7 cellular contexts compared by ENCODE assay signal in genomic region chr19:8291333-8291732, GRCh38. TPM values are rescaled to one million over a fixed set of nuclear protein-coding genes. Genes with fewer than 3 reads are reported as not detected.
A peak's percentile ranks its signal among the peaks of the same experiment; 100 is the strongest.
DNase-seq lines count a peak whose midpoint lies in the region; ATAC-seq, FAIRE-seq and TF ChIP-seq lines count a peak whose summit lies in the region.
"Not testable (repeated sequence)": the region's sequence is repeated elsewhere in the genome, so short reads cannot be mapped to it uniquely, and the experiment has no call there.
"Had no signal": no experiment of that assay in that cellular context is flagged by ENCODE, and none has a peak within 500 bp of the region (broad histone marks: within the 10 kb centered on the region; RNA-seq: fewer than 3 reads in every experiment).

No MANE protein-coding gene starts in this region.

- CTCF ChIA-PET in T-cell (lab: Charles Lee) = not testable (repeated sequence)

- H3K9me3 ChIP-seq in heart right ventricle, lower lobe of right lung: not testable (repeated sequence)

- not testable (repeated sequence) for H3K4me3 ChIP-seq in heart right ventricle, lower lobe of right lung

- not testable (repeated sequence) for DNase-seq in GM12891 (ENCODE audit: insufficient read length, low spot score); T-cell; activated naive CD4-positive, alpha-beta T cell treated with anti-CD3 and anti-CD28 coated beads, Interleukin-2, amount 50 U/mL, for 72 hours (ENCODE audit: low spot score in 2 of 2); heart right ventricle; lower lobe of right lung; stimulated activated naive CD8-positive, alpha-beta T cell treated with anti-CD3 and anti-CD28 coated beads, Interleukin-15, Interleukin-2, amounts not matched to agents 100 U/mL and 50 U/mL, for 24 hours

- H3K36me3 Mint-ChIP-seq in T-cell; activated naive CD4-positive, alpha-beta T cell treated with anti-CD3 and anti-CD28 coated beads, Interleukin-2, amount 50 U/mL, for 72 hours: not testable (repeated sequence)

- not testable (repeated sequence) for H3K27ac Mint-ChIP-seq in T-cell; activated naive CD4-positive, alpha-beta T cell treated with anti-CD3 and anti-CD28 coated beads, Interleukin-2, amount 50 U/mL, for 72 hours

- TF ChIP-seq POLR2A in GM12891 (IDR thresholded peaks at IDR 0.05; ENCODE audit: low read depth, low read length) = not testable (repeated sequence)

- H3K4me1 ChIP-seq in heart right ventricle, lower lobe of right lung: not testable (repeated sequence)

- not testable (repeated sequence) for H3K36me3 ChIP-seq in heart right ventricle, lower lobe of right lung

- H3K9me3 Mint-ChIP-seq in T-cell; activated naive CD4-positive, alpha-beta T cell treated with anti-CD3 and anti-CD28 coated beads, Interleukin-2, amount 50 U/mL, for 72 hours: not testable (repeated sequence)

- ATAC-seq in T-cell (replicated peaks in 1 of 4) = peak in 3 of 4 experiments; percentile 37 to 45 (median 41)
- peak; percentile 58 to 77 for ATAC-seq in activated naive CD4-positive, alpha-beta T cell treated with anti-CD3 and anti-CD28 coated beads, Interleukin-2, amount 50 U/mL, for 72 hours
- peak in 7 of 8 donors; percentile 43 to 87 (median 64) for ATAC-seq in heart right ventricle
- peak; percentile 61 to 78 for ATAC-seq in lower lobe of right lung
- peak; percentile 43 for ATAC-seq in stimulated activated naive CD8-positive, alpha-beta T cell treated with anti-CD3 and anti-CD28 coated beads, Interleukin-15, Interleukin-2, amounts not matched to agents 100 U/mL and 50 U/mL, for 24 hours

- not testable (repeated sequence) for H3K27me3 Mint-ChIP-seq in T-cell

- H3K27ac ChIP-seq in heart right ventricle, lower lobe of right lung: not testable (repeated sequence)

- not testable (repeated sequence) for H3K4me3 Mint-ChIP-seq in T-cell

- intact Hi-C loops in heart right ventricle (cut with DNase I); lower lobe of right lung (cut with DNase I): not testable (repeated sequence)

- POLR2A ChIA-PET in T-cell (lab: Charles Lee) = not testable (repeated sequence)

- WGBS in heart right ventricle, 2 donors = no CpG with 5 or more reads among the region's 9 CpGs

- H3K27me3 ChIP-seq in heart right ventricle; lower lobe of right lung (ENCODE audit: low read depth): not testable (repeated sequence)

- peak; percentile 90 for FAIRE-seq in GM12891 (lab: Jason Lieb, UNC)

- not testable (repeated sequence) for H3K4me1 Mint-ChIP-seq in T-cell

- not testable (repeated sequence) for TF ChIP-seq CTCF in heart right ventricle (IDR thresholded peaks at IDR 0.05); lower lobe of right lung (IDR thresholded peaks at IDR 0.05)

RNA-seq across cellular contexts. Expression of gene CD320, which starts 16.8 kb away (rescaled TPM):
- polyA plus RNA-seq in GM12891 (2012; ENCODE audit: low read depth, missing spikeins) = 25.6 TPM
- total RNA-seq in T-cell = 10 to 100 TPM; 26.1 to 41.5 (median 37.4) TPM
- total RNA-seq in activated naive CD4-positive, alpha-beta T cell treated with anti-CD3 and anti-CD28 coated beads, Interleukin-2, amount 50 U/mL, for 72 hours = 10 to 100 TPM; 46.1 to 49.7 TPM
- total RNA-seq in heart right ventricle = 10 to 100 TPM; 20.3 to 38.9 (median 26.0) TPM
- 10 to 100 TPM; 50.8 to 81.2 TPM for polyA plus RNA-seq in heart right ventricle
- total RNA-seq in lower lobe of right lung = 31.0 TPM

RNA-seq across cellular contexts. Expression of gene NDUFA7, which starts 29.8 kb away (rescaled TPM):
- 148 TPM for polyA plus RNA-seq in GM12891 (2012; ENCODE audit: low read depth, missing spikeins)
- total RNA-seq in T-cell (10 to 100 TPM; 24.5 to 44.7 (median 32.8) TPM), heart right ventricle (100 to 1,000 TPM in 5 of 10 donors, 10 to 100 TPM in 5; 74.7 to 124 (median 99.7) TPM), lower lobe of right lung (41.9 TPM)
- total RNA-seq in activated naive CD4-positive, alpha-beta T cell treated with anti-CD3 and anti-CD28 coated beads, Interleukin-2, amount 50 U/mL, for 72 hours = 10 to 100 TPM; 54.5 to 73.1 TPM
- polyA plus RNA-seq in heart right ventricle = 100 to 1,000 TPM; 227 to 436 TPM

RNA-seq across cellular contexts. Expression of gene RPS28, which starts 30.0 kb away (rescaled TPM):
- polyA plus RNA-seq in GM12891 (2012; ENCODE audit: low read depth, missing spikeins) = 3,587 TPM
- total RNA-seq in T-cell = 1,000 to 10,000 TPM; 2,995 to 3,551 (median 3,317) TPM
- 1,000 to 10,000 TPM; 2,643 to 2,829 TPM for total RNA-seq in activated naive CD4-positive, alpha-beta T cell treated with anti-CD3 and anti-CD28 coated beads, Interleukin-2, amount 50 U/mL, for 72 hours
- total RNA-seq in heart right ventricle = 1,000 to 10,000 TPM in 9 of 10 donors, 100 to 1,000 TPM in 1; 992 to 1,375 (median 1,101) TPM
- polyA plus RNA-seq in heart right ventricle = 100 to 1,000 TPM; 883 to 920 TPM
- total RNA-seq in lower lobe of right lung = 1,461 TPM

RNA-seq across cellular contexts. Expression of gene KANK3, which starts 51.7 kb away (rescaled TPM):
- 0.15 TPM for polyA plus RNA-seq in GM12891 (2012; ENCODE audit: low read depth, missing spikeins)
- 1 to 10 TPM in 4 of 5 donors, under 1 TPM in 1; 0.88 to 5.5 (median 4.4) TPM for total RNA-seq in T-cell
- 1 to 10 TPM; 1.5 to 1.7 TPM for total RNA-seq in activated naive CD4-positive, alpha-beta T cell treated with anti-CD3 and anti-CD28 coated beads, Interleukin-2, amount 50 U/mL, for 72 hours
- 10 to 100 TPM; 10.2 to 26.1 (median 16.7) TPM for total RNA-seq in heart right ventricle
- polyA plus RNA-seq in heart right ventricle = 10 to 100 TPM; 23.8 to 34.0 TPM
- 49.0 TPM for total RNA-seq in lower lobe of right lung
- total RNA-seq: Calu3 had no signal
